24 cellular contexts compared by ENCODE assay signal in the genomic region with DNA sequence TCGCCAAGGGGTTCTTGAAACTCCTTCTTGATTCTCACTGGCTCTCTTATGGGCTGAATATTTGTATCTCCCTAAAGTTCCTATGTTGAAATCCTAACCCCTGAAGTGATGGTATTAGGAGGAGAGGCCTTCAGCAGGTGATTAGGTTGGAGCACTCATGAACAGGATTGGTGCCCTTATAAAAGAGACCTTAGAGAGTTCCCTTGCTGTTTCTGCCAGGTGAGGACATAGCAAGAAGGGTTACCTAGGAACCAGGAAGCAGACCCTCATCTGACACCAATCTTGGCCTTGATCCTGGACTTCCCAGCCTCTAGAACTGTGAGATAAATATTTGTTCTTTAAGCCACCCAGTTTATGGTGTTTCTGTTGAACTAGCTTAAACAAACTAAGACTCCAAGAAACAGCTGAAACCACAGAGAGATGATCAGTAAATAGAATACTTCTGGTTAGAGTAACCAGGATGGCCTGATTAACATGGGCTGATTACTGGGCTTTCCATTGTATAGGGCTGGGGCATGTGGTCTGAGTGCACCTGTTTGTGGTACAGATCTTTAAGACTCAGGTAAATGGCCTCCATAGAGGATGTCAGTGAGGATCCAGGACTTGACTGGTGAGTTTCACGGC. TPM values are rescaled to one million over a fixed set of nuclear protein-coding genes. Genes with fewer than 3 reads are reported as not detected.
DNase-seq lines count a peak whose midpoint lies in the region; ATAC-seq and TF ChIP-seq lines count a peak whose summit lies in the region.
"Had no signal": no experiment of that assay in that cellular context is flagged by ENCODE, and none has a peak within 500 bp of the region (broad histone marks: within the 10 kb centered on the region; RNA-seq: fewer than 3 reads in every experiment).

No MANE protein-coding gene starts in this region.

- H3K36me3 Mint-ChIP-seq in immature natural killer cell = peaks cover 0 to 11% (median 9%) of the 10 kb centered on the region in 3 donors

- DNase-seq in NCI-H146 (lab: John Stamatoyannopoulos, UW) (peak; percentile 16), NCI-H146 treated with DMSO at 0.1 percent for 48 hours (lab: John Stamatoyannopoulos, UW; ENCODE audit: unreplicated experiment) (no peak), NCI-H510A treated with DMSO at 0.1 percent for 48 hours (lab: John Stamatoyannopoulos, UW) (peak; percentile 80), fibroblast of villous mesenchyme (ENCODE audit: low read depth) (peak; percentile 49), transverse colon (no peak), immature natural killer cell (no peak)
- DNase-seq: 8988T; activated CD4-positive, alpha-beta memory T cell treated with anti-CD3 and anti-CD28 coated beads, Interleukin-2, amount 10 ng/mL, durations not matched to agents 7 days and 5 days; aorta; CD8-positive, alpha-beta memory T cell; mammary epithelial cell; NCI-H2107; NCI-H526 treated with DMSO at 0.1 percent for 48 hours; psoas muscle; Right ventricle myocardium superior; stimulated activated CD8-positive, alpha-beta memory T cell treated with anti-CD3 and anti-CD28 coated beads, Interleukin-4, amount 100 ng/mL, for 48 hours; upper lobe of left lung had no signal

- peaks cover 0 to 3% (median 2%) of the 10 kb centered on the region in 3 donors for H3K27me3 Mint-ChIP-seq in immature natural killer cell (ENCODE audit: low read depth in 3 of 3)
- H3K27me3 Mint-ChIP-seq: activated CD4-positive, alpha-beta memory T cell treated with anti-CD3 and anti-CD28 coated beads, Interleukin-2, amount 10 ng/mL, durations not matched to agents 7 days and 5 days; activated naive CD8-positive, alpha-beta T cell; CD8-positive, alpha-beta memory T cell; dendritic cell treated with granulocyte-macrophage colony-stimulating factor and Interleukin-4, amounts not matched to agents 40 ng/mL and 50 ng/mL, for 4 days had no signal

- TF ChIP-seq POLR2A in transverse colon (IDR thresholded peaks at IDR 0.05) = no peak

- TF ChIP-seq CTCF in fibroblast of villous mesenchyme (IDR thresholded peaks at IDR 0.05; ENCODE audit: insufficient read depth, low read depth, low read length) = no peak
- no peak for TF ChIP-seq CTCF in transverse colon (IDR thresholded peaks at IDR 0.05)

- H3K27ac Mint-ChIP-seq in immature natural killer cell = no peak overlapping the region
- H3K27ac Mint-ChIP-seq: activated CD4-positive, alpha-beta memory T cell treated with anti-CD3 and anti-CD28 coated beads, Interleukin-2, amount 10 ng/mL, durations not matched to agents 7 days and 5 days; activated naive CD8-positive, alpha-beta T cell; dendritic cell treated with granulocyte-macrophage colony-stimulating factor and Interleukin-4, amounts not matched to agents 40 ng/mL and 50 ng/mL, for 4 days had no signal

- WGBS in transverse colon (ENCODE audit: low coverage in 1 of 2), 2 donors = 30 to 38% methylated on average over 1 to 2 of the region's 2 CpGs

- in situ Hi-C loops in transverse colon (cut with MboI; ENCODE audit: low pct_ligation_motif_present in 1 of 4, low pct_unique_long_range_greater_than_20kb in 1 of 4, low sequenced_read_pairs in 3 of 4) = loop anchor here in 1 of 4 donors (10.0 kb wide), 1 partner anchor 264 kb away; no protein-coding TSS in a partner anchor

- H3K4me1 ChIP-seq in transverse colon = peaks cover 0 to 10% (median 7%) of the 10 kb centered on the region in 4 donors

- ATAC-seq in GM18502 (IDR thresholded peaks at IDR 0.05; ENCODE audit: poor library complexity, unreplicated experiment) = no peak
- no peak for ATAC-seq in GM21423 (IDR thresholded peaks at IDR 0.05; ENCODE audit: unreplicated experiment)
- ATAC-seq: activated CD4-positive, CD25-positive, alpha-beta regulatory T cell treated with anti-CD3 and anti-CD28 coated beads, Interleukin-2, amount 50 U/mL, for 24 hours; psoas muscle had no signal

- H3K4me3 ChIP-seq in fibroblast of villous mesenchyme (ENCODE audit: low read depth, low read length) (no peak overlapping the region), transverse colon (no peak overlapping the region)
- H3K4me3 ChIP-seq: cardiac muscle cell, HAP-1, psoas muscle, upper lobe of left lung had no signal

- H3K27ac ChIP-seq in transverse colon = peak overlapping the region in 3 of 4 donors; percentile 15 to 47 (median 23)
- H3K27ac ChIP-seq: cardiac muscle cell, psoas muscle had no signal

- intact Hi-C loops in transverse colon (cut with DNase I; ENCODE audit: low total_unique reads) = no loop called here

- H3K27me3 ChIP-seq in transverse colon = no peaks in the 10 kb centered on the region
- H3K27me3 ChIP-seq: upper lobe of left lung had no signal

- peaks cover 0 to 4% (median 0%) of the 10 kb centered on the region in 6 donors for H3K9me3 Mint-ChIP-seq in immature natural killer cell
- H3K9me3 Mint-ChIP-seq: dendritic cell treated with granulocyte-macrophage colony-stimulating factor and Interleukin-4, amounts not matched to agents 40 ng/mL and 50 ng/mL, for 4 days had no signal

- H3K36me3 ChIP-seq in transverse colon = no peaks in the 10 kb centered on the region
- H3K36me3 ChIP-seq: cardiac muscle cell, HAP-1, upper lobe of left lung had no signal

- no peaks in the 10 kb centered on the region for H3K9me3 ChIP-seq in transverse colon
- H3K9me3 ChIP-seq: HAP-1, psoas muscle, upper lobe of left lung had no signal

- no peak overlapping the region for H3K4me3 Mint-ChIP-seq in immature natural killer cell
- H3K4me3 Mint-ChIP-seq: activated CD4-positive, alpha-beta memory T cell treated with anti-CD3 and anti-CD28 coated beads, Interleukin-2, amount 10 ng/mL, durations not matched to agents 7 days and 5 days; activated naive CD8-positive, alpha-beta T cell; CD8-positive, alpha-beta memory T cell; dendritic cell treated with granulocyte-macrophage colony-stimulating factor and Interleukin-4, amounts not matched to agents 40 ng/mL and 50 ng/mL, for 4 days had no signal

- H3K4me1 Mint-ChIP-seq in immature natural killer cell = peaks cover 22 to 32% of the 10 kb centered on the region in 2 donors

- no peak for TF ChIP-seq EP300 in transverse colon (IDR thresholded peaks at IDR 0.05; ENCODE audit: low read depth)

RNA-seq across cellular contexts. Expression of gene CDC42EP3, which starts 7.7 kb away (rescaled TPM):
- total RNA-seq in fibroblast of villous mesenchyme (105 and 132 TPM in 2 replicates), transverse colon (100 to 1,000 TPM in 1 of 4 donors, 10 to 100 TPM in 3; 20.6 to 104 (median 31.8) TPM)
- polyA plus RNA-seq in immature natural killer cell = 100 to 1,000 TPM in 1 of 3 donors, 10 to 100 TPM in 2; 80.7 to 170 (median 81.3) TPM

Comparison
In these comparisons a context has a peak if more than half of its experiments do, and no peak if none do; other contexts are left out.
1. DNase-seq: peak in NCI-H146 (single experiment), NCI-H510A treated with DMSO at 0.1 percent for 48 hours (single experiment) and fibroblast of villous mesenchyme (single experiment); none in NCI-H146 treated with DMSO at 0.1 percent for 48 hours (single experiment), transverse colon (single experiment) and immature natural killer cell (0 of 3).